Comparison of ENCODE assay signal across 23 cellular contexts in genomic region chr7:155974186-155974897, GRCh38.
DNase-seq lines count a peak whose midpoint lies in the region; ATAC-seq and FAIRE-seq lines count a peak whose summit lies in the region.
"Had no signal": no experiment of that assay in that cellular context is flagged by ENCODE, and none has a peak within 500 bp of the region (broad histone marks: within the 10 kb centered on the region; RNA-seq: fewer than 3 reads in every experiment).

No MANE protein-coding gene starts in this region.

- H3K36me3 Mint-ChIP-seq in activated T-cell treated with anti-CD3 and anti-CD28 coated beads, Interleukin-2, amount 50 U/mL, for 24 hours (ENCODE audit: low read depth) = no peaks in the 10 kb centered on the region
- H3K36me3 Mint-ChIP-seq: CD8-positive, alpha-beta T cell; IgD-negative memory B cell had no signal

- H3K9me3 ChIP-seq in mesenchymal stem cell (ENCODE audit: control insufficient read depth, low read length) = no peaks in the 10 kb centered on the region
- H3K9me3 ChIP-seq: BLaER1 treated with 17β-estradiol and CSF1 and Interleukin-3, amounts not matched to agents 10 nM and 100 nM had no signal

- no peaks in the 10 kb centered on the region for H3K79me1 ChIP-seq in mesenchymal stem cell (replicated peaks; ENCODE audit: low read length, poor library complexity, severe bottlenecking)

- H3K9ac ChIP-seq in mesenchymal stem cell (ENCODE audit: low read length) = no peak overlapping the region
- H3K9ac ChIP-seq: BLaER1 treated with 17β-estradiol and CSF1 and Interleukin-3, amounts not matched to agents 10 nM and 100 nM had no signal

- H3K4ac ChIP-seq in mesenchymal stem cell (ENCODE audit: low read depth in 1 of 2, low read length in 2 of 2) = no peak overlapping the region

- H3K18ac ChIP-seq in mesenchymal stem cell (ENCODE audit: low read depth in 1 of 2, low read length in 2 of 2) = no peak overlapping the region

- no peak overlapping the region for H3K14ac ChIP-seq in mesenchymal stem cell (ENCODE audit: low read length in 2 of 2)

- H2BK12ac ChIP-seq in mesenchymal stem cell (ENCODE audit: low read length in 2 of 2) = no peak overlapping the region

- H3K4me3 ChIP-seq in mesenchymal stem cell (ENCODE audit: insufficient read depth in 1 of 2, low read depth in 1 of 2, low read length in 2 of 2) = no peak overlapping the region
- H3K4me3 ChIP-seq: BLaER1 treated with 17β-estradiol and CSF1 and Interleukin-3, amounts not matched to agents 10 nM and 100 nM; GM23338 had no signal

- H3K27ac Mint-ChIP-seq in activated T-cell treated with anti-CD3 and anti-CD28 coated beads, Interleukin-2, amount 50 U/mL, for 24 hours = no peak overlapping the region
- H3K27ac Mint-ChIP-seq: CD8-positive, alpha-beta T cell; GM23338 had no signal

- FAIRE-seq in RCC 7860 (lab: Jason Lieb, UNC) = no peak
- FAIRE-seq: GM12891 had no signal

- no peak overlapping the region for H2BK5ac ChIP-seq in mesenchymal stem cell (ENCODE audit: low read depth, low read length, poor library complexity, severe bottlenecking)

- no peak overlapping the region for H3K27ac ChIP-seq in mesenchymal stem cell (ENCODE audit: low read length, poor library complexity, severe bottlenecking)
- H3K27ac ChIP-seq: BLaER1 treated with 17β-estradiol and CSF1 and Interleukin-3, amounts not matched to agents 10 nM and 100 nM had no signal

- peaks cover 9% of the 10 kb centered on the region for H3K4me1 ChIP-seq in mesenchymal stem cell (ENCODE audit: control insufficient read depth, insufficient read depth, low read depth, low read length)

- no peak overlapping the region for H2BK15ac ChIP-seq in mesenchymal stem cell (ENCODE audit: low read depth, poor library complexity, severe bottlenecking)

- H3K23ac ChIP-seq in mesenchymal stem cell (ENCODE audit: low read length in 2 of 2) = no peak overlapping the region

- no peak overlapping the region for H3K4me2 ChIP-seq in mesenchymal stem cell (ENCODE audit: low read length, poor library complexity, severe bottlenecking)
- H3K4me2 ChIP-seq: BLaER1 treated with 17β-estradiol and CSF1 and Interleukin-3, amounts not matched to agents 10 nM and 100 nM; GM23338 had no signal

- no peak overlapping the region for H2AFZ ChIP-seq in mesenchymal stem cell (ENCODE audit: low read depth, low read length)
- H2AFZ ChIP-seq: GM23338 had no signal

- H3K27me3 ChIP-seq in mesenchymal stem cell (ENCODE audit: control insufficient read depth in 1 of 2, insufficient read depth in 1 of 2, low read length in 2 of 2) = no peaks in the 10 kb centered on the region
- H3K27me3 ChIP-seq: BLaER1 treated with 17β-estradiol and CSF1 and Interleukin-3, amounts not matched to agents 10 nM and 100 nM had no signal

- peaks cover 6% of the 10 kb centered on the region for H3K4me1 Mint-ChIP-seq in activated T-cell treated with anti-CD3 and anti-CD28 coated beads, Interleukin-2, amount 50 U/mL, for 24 hours (ENCODE audit: low read depth)

- no peak overlapping the region for H4K8ac ChIP-seq in mesenchymal stem cell (ENCODE audit: low read length)

- no peaks in the 10 kb centered on the region for H3K9me3 Mint-ChIP-seq in activated T-cell treated with anti-CD3 and anti-CD28 coated beads, Interleukin-2, amount 50 U/mL, for 24 hours
- H3K9me3 Mint-ChIP-seq: CD8-positive, alpha-beta T cell; GM23338; IgD-negative memory B cell had no signal

- H3K4me3 Mint-ChIP-seq in activated T-cell treated with anti-CD3 and anti-CD28 coated beads, Interleukin-2, amount 50 U/mL, for 24 hours = no peak overlapping the region
- H3K4me3 Mint-ChIP-seq: CD8-positive, alpha-beta T cell; GM23338; IgD-negative memory B cell had no signal

- peaks cover 9% of the 10 kb centered on the region for H3K27me3 Mint-ChIP-seq in activated T-cell treated with anti-CD3 and anti-CD28 coated beads, Interleukin-2, amount 50 U/mL, for 24 hours
- H3K27me3 Mint-ChIP-seq: IgD-negative memory B cell had no signal

- WGBS in mesenchymal stem cell = 78% methylated on average over 9 of the region's 11 CpGs

- no peak overlapping the region for H2AK5ac ChIP-seq in mesenchymal stem cell (ENCODE audit: low read length, severe bottlenecking)

- H4K91ac ChIP-seq in mesenchymal stem cell (ENCODE audit: low read length) = no peak overlapping the region

- DNase-seq in activated T-cell treated with anti-CD3 and anti-CD28 coated beads, Interleukin-2, amount 50 U/mL, for 24 hours = peak; percentile 25
- DNase-seq in activated T-cell treated with anti-CD3 and anti-CD28 coated beads, Interleukin-2, amount 50 U/mL, for 1 hour = no peak
- peak; percentile 29 for DNase-seq in islet precursor cell
- peak; percentile 12 for DNase-seq in stimulated activated CD8-positive, alpha-beta memory T cell treated with anti-CD3 and anti-CD28 coated beads, Interleukin-4, amount 100 ng/mL, for 48 hours
- DNase-seq in ureter (ENCODE audit: low spot score) = peak; percentile 34
- no peak for DNase-seq in RCC 7860 (ENCODE audit: low spot score)
- no peak for DNase-seq in mesenchymal stem cell
- DNase-seq: 8988T; CD8-positive, alpha-beta T cell; DND-41; HCEC 1CT; NCI-H1105; NCI-H2029 treated with DMSO at 0.1 percent for 48 hours; NCI-H2171; NCI-H345; NCI-H524; NCI-H82; Right ventricle myocardium superior had no signal

- H2BK120ac ChIP-seq in mesenchymal stem cell (ENCODE audit: low read depth, low read length) = no peak overlapping the region

- ATAC-seq in GM18873 (IDR thresholded peaks at IDR 0.05; ENCODE audit: low FRiP score, unreplicated experiment) = no peak
- ATAC-seq: CD8-positive, alpha-beta T cell; GM23338 had no signal

- H3K36me3 ChIP-seq in mesenchymal stem cell (ENCODE audit: control insufficient read depth in 1 of 2, insufficient read depth in 2 of 2, low read depth in 1 of 2, low read length in 2 of 2) = no peaks in the 10 kb centered on the region
- H3K36me3 ChIP-seq: BLaER1 treated with 17β-estradiol and CSF1 and Interleukin-3, amounts not matched to agents 10 nM and 100 nM had no signal

Comparison
In these comparisons a context has a peak if more than half of its experiments do, and no peak if none do; other contexts are left out.
1. DNase-seq: peak in activated T-cell treated with anti-CD3 and anti-CD28 coated beads, Interleukin-2, amount 50 U/mL, for 24 hours (single experiment), islet precursor cell (single experiment), stimulated activated CD8-positive, alpha-beta memory T cell treated with anti-CD3 and anti-CD28 coated beads, Interleukin-4, amount 100 ng/mL, for 48 hours (single experiment) and ureter (single experiment); none in activated T-cell treated with anti-CD3 and anti-CD28 coated beads, Interleukin-2, amount 50 U/mL, for 1 hour (single experiment), RCC 7860 (single experiment) and mesenchymal stem cell (single experiment).